ENCODE assay signal across 9 cellular contexts in the genomic region with DNA sequence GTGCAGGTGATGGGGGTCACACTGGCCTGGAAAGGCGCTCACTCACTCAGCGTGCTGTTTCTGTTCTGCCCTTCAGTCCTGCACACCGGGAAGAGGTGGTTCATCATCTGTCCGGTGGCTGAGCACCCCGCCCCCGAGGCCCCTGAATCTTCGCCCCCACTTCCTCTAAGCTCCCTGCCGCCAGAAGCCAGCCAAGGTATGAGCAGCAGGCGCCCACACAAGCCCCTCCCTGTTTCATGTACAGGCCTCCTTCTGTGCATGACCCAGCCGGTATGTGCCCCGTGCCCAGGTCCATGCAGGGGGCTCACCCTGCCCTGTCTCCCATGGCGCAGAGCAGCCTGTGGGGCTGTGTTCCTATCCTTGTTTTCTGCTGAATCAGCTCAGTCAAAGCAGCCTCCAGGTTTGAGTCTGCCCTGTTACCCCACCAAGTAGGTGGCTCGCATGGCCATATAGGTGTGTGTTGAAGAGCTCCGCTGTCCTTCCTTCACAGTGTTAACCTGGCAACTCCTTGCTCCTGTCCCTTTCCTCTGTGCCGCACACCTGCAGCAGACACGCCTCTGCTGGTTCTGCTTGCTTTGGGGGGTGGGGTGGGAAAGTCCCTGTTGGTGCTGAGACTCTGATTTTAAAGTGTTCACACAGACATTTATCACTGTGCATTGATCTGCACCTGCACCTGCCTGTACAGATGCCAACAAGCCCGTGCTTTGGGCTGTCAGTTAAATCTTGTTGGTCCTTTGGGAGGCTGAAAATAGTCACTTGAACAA.
A peak's percentile ranks its signal among the peaks of the same experiment; 100 is the strongest.
DNase-seq lines count a peak whose midpoint lies in the region; ATAC-seq and TF ChIP-seq lines count a peak whose summit lies in the region.
"Had no signal": no experiment of that assay in that cellular context is flagged by ENCODE, and none has a peak within 500 bp of the region (broad histone marks: within the 10 kb centered on the region; RNA-seq: fewer than 3 reads in every experiment).

No MANE protein-coding gene starts in this region.

- peak; percentile 42 for ATAC-seq in activated CD8-positive, alpha-beta memory T cell treated with anti-CD3 and anti-CD28 coated beads, Interleukin-2, amount 10 ng/mL, durations not matched to agents 7 days and 5 days
- ATAC-seq in Right ventricle myocardium inferior, result no peak
- no peak for ATAC-seq in GM18858 (IDR thresholded peaks at IDR 0.05; ENCODE audit: unreplicated experiment)

- CTCF ChIA-PET in activated CD8-positive, alpha-beta memory T cell treated with anti-CD3 and anti-CD28 coated beads, Interleukin-2, amount 10 ng/mL, durations not matched to agents 7 days and 5 days (lab: Charles Lee), result interaction anchor here (1.5 kb wide), 1 partner anchor 297 kb away, joined by 4 read pairs; no protein-coding TSS in a partner anchor
- CTCF ChIA-PET in RWPE1 (lab: Yijun Ruan, JAX), result no interaction called here

- no peaks in the 10 kb centered on the region for H3K9me3 Mint-ChIP-seq in activated CD8-positive, alpha-beta memory T cell treated with anti-CD3 and anti-CD28 coated beads, Interleukin-2, amount 10 ng/mL, durations not matched to agents 7 days and 5 days (ENCODE audit: low read depth)
- H3K9me3 Mint-ChIP-seq in osteocyte (ENCODE audit: unreplicated experiment), result peaks cover 8% of the 10 kb centered on the region

- DNase-seq in DMS79 treated with DMSO at 0.1 percent for 48 hours (lab: John Stamatoyannopoulos, UW), result peak; percentile 83
- DNase-seq in NCI-H187 (lab: John Stamatoyannopoulos, UW), result peak; percentile 60 to 84
- DNase-seq in activated CD8-positive, alpha-beta memory T cell treated with anti-CD3 and anti-CD28 coated beads, Interleukin-2, amount 10 ng/mL, durations not matched to agents 7 days and 5 days, result peak; percentile 44
- DNase-seq in osteocyte (ENCODE audit: extremely low spot score, unreplicated experiment), result peak; percentile 80
- no peak for DNase-seq in RWPE1 (ENCODE audit: low spot score)
- no peak for DNase-seq in Right ventricle myocardium inferior (ENCODE audit: missing footprints)
- DNase-seq in NCI-H1048 (lab: John Stamatoyannopoulos, UW), result no peak
- DNase-seq: glutamatergic neuron had no signal

- no peaks in the 10 kb centered on the region for H3K36me3 Mint-ChIP-seq in activated CD8-positive, alpha-beta memory T cell treated with anti-CD3 and anti-CD28 coated beads, Interleukin-2, amount 10 ng/mL, durations not matched to agents 7 days and 5 days
- H3K36me3 Mint-ChIP-seq in osteocyte (ENCODE audit: unreplicated experiment), result no peaks in the 10 kb centered on the region

- H3K27ac Mint-ChIP-seq in activated CD8-positive, alpha-beta memory T cell treated with anti-CD3 and anti-CD28 coated beads, Interleukin-2, amount 10 ng/mL, durations not matched to agents 7 days and 5 days, result no peak overlapping the region
- H3K27ac Mint-ChIP-seq in osteocyte (ENCODE audit: unreplicated experiment), result no peak overlapping the region

- no peak for TF ChIP-seq CTCF in osteocyte (IDR thresholded peaks at IDR 0.05)
- TF ChIP-seq CTCF in RWPE1 (conservative IDR thresholded peaks at IDR 0.05; ENCODE audit: low read depth), result no peak

- no peak overlapping the region for H3K4me3 Mint-ChIP-seq in activated CD8-positive, alpha-beta memory T cell treated with anti-CD3 and anti-CD28 coated beads, Interleukin-2, amount 10 ng/mL, durations not matched to agents 7 days and 5 days
- H3K4me3 Mint-ChIP-seq in osteocyte (ENCODE audit: unreplicated experiment), result no peak overlapping the region

- peaks cover 11% of the 10 kb centered on the region for H3K4me1 Mint-ChIP-seq in activated CD8-positive, alpha-beta memory T cell treated with anti-CD3 and anti-CD28 coated beads, Interleukin-2, amount 10 ng/mL, durations not matched to agents 7 days and 5 days
- H3K4me1 Mint-ChIP-seq in osteocyte (ENCODE audit: unreplicated experiment), result no peaks in the 10 kb centered on the region

- peaks cover 37% of the 10 kb centered on the region for H3K27me3 Mint-ChIP-seq in activated CD8-positive, alpha-beta memory T cell treated with anti-CD3 and anti-CD28 coated beads, Interleukin-2, amount 10 ng/mL, durations not matched to agents 7 days and 5 days
- H3K27me3 Mint-ChIP-seq in osteocyte (ENCODE audit: unreplicated experiment), result peaks cover 17% of the 10 kb centered on the region

- POLR2A ChIA-PET in RWPE1 (lab: Yijun Ruan, JAX; ENCODE audit: low non-redundant PET), result no interaction called here

- intact Hi-C loops in Right ventricle myocardium inferior (cut with DNase I), result no loop called here

- H3K27ac ChIP-seq in RWPE1, result no peak overlapping the region

Comparison
In these comparisons a context has a peak if more than half of its experiments do, and no peak if none do; other contexts are left out.
1. DNase-seq: peak in DMS79 treated with DMSO at 0.1 percent for 48 hours (single experiment), NCI-H187 (2 of 2), activated CD8-positive, alpha-beta memory T cell treated with anti-CD3 and anti-CD28 coated beads, Interleukin-2, amount 10 ng/mL, durations not matched to agents 7 days and 5 days (single experiment) and osteocyte (single experiment); none in RWPE1 (single experiment), Right ventricle myocardium inferior (single experiment) and NCI-H1048 (single experiment).